ENCODE assay signal across 1 cellular context in the genomic region with DNA sequence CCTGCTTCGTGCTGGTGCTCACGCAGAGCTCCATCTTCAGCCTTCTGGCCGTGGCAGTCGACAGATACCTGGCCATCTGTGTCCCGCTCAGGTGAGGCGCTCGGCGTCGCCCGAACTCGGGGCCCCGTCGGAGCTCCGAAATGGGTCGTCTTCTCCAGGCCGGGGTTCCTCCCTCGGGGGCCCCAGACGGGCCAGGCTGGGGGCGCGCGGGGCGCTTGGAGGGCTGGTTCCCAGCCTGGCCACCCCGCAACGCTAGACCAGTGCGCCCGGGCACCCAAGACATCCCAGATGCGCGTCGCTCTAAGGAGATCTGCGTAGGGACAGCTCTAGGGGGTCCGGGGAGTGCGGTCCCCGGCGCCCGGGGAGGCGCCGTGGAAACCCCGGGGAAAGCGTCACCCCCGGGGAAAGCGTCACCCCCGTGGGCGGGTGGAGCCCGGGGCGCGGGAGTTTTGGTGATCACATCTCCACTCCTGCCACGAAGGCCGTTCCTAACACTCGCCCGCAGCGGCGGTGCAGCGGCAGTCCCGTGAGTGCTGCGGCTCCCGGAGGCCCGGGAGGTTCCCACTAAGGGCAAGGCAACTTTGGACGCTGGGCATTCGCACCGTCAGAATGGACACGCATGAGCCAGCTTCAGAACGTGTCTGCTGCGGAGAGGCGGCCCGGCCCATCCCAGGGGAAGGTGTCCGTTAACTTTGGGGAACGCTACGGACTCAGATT.
TF ChIP-seq lines count a peak whose summit lies in the region.

No MANE protein-coding gene starts in this region.

TF ChIP-seq in HCT116, 20 proteins besides CTCF, POLR2A, EP300 and RAD21:
- TF ChIP-seq ZFX (IDR thresholded peaks at IDR 0.05) (0 out of 2 replicates have a peak, but pooled peaks have one; percentile 19), FOSL1 (IDR thresholded peaks at IDR 0.05; ENCODE audit: low read depth) (no peak), CBX3 (IDR thresholded peaks at IDR 0.05; ENCODE audit: low read depth) (no peak)
